Comparison of ENCODE assay signal across 22 cellular contexts in the genomic region with DNA sequence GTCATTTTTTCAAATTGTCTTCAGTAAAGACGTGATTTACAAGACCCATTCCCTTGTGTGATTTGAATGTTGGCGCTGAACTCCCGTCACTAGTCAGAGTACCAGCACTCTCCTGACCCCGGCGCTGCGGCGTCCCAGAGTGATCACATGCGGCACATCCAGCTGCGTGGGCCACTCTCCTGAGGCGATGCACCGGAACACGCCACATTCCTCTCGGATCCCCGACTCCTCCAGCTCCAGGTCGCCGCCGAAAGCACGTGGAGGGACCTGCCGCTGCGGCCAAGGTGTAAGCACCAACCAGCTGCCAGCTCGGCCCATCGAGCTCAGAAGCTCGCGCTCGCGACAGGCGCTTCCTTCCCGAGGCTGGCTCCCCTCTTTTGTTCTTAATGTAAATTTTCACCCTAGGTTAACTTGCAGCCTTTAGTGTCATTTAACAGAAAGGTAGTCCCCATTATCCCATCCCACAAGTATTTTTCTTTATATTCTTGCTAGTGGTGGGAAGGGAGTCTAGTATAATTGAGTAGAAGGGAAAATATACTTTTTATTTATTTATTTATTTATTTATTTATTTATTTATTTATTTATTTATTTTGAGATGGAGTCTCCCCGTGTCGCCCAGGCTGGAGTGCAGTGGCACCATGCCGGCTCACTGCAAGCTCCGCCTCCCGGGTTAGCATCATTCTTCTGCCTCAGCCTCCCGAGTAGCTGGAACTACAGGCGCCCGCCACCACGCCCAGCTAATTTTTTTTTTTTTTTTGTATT.
DNase-seq lines count a peak whose midpoint lies in the region; ATAC-seq and TF ChIP-seq lines count a peak whose summit lies in the region.
"Had no signal": no experiment of that assay in that cellular context is flagged by ENCODE, and none has a peak within 500 bp of the region (broad histone marks: within the 10 kb centered on the region; RNA-seq: fewer than 3 reads in every experiment).

No MANE protein-coding gene starts in this region.

- intact Hi-C loops in mammary epithelial cell (cut with micrococcal nuclease) (no loop called here), breast epithelium (cut with DNase I; ENCODE audit: low total_unique reads) (no loop called here), lower lobe of right lung (cut with DNase I) (no loop called here), thyroid gland (cut with DNase I) (no loop called here)

- no peaks in the 10 kb centered on the region for H4K20me1 ChIP-seq in mammary epithelial cell (ENCODE audit: insufficient read depth, low read length)

- H3K79me2 ChIP-seq in mammary epithelial cell (ENCODE audit: insufficient read depth, low read length): no peaks in the 10 kb centered on the region

- dilution Hi-C loops in mammary epithelial cell (cut with HindIII; ENCODE audit: low sequenced_read_pairs): no loop called here

- H3K27ac ChIP-seq in mammary epithelial cell (ENCODE audit: insufficient read depth, low read depth, low read length) (no peak overlapping the region), breast epithelium (no peak overlapping the region), lower lobe of right lung (no peak overlapping the region), thyroid gland (no peak overlapping the region)
- H3K27ac ChIP-seq: left lung, Peyer's patch, tibial artery had no signal

- no peak overlapping the region for H3K9ac ChIP-seq in mammary epithelial cell (ENCODE audit: insufficient read depth, low read length)

- DNase-seq in mammary epithelial cell: peak; percentile 2
- no peak for DNase-seq in breast epithelium (ENCODE audit: low spot score in 2 of 2)
- DNase-seq in choroid plexus epithelial cell (ENCODE audit: low read depth): no peak
- DNase-seq in lower lobe of right lung: peak; percentile 40
- DNase-seq in thyroid gland: peak; percentile 3 to 22
- no peak for DNase-seq in NCI-H446 treated with DMSO at 0.1 percent for 48 hours (lab: John Stamatoyannopoulos, UW)
- DNase-seq in cortex of kidney (lab: John Stamatoyannopoulos, UW): no peak
- DNase-seq: activated CD4-positive, alpha-beta T cell treated with anti-CD3 and anti-CD28 coated beads for 4 hours; activated naive CD4-positive, alpha-beta T cell treated with anti-CD3 and anti-CD28 coated beads, Interleukin-2, amount 50 U/mL, for 16 hours; activated T-cell treated with anti-CD3 and anti-CD28 coated beads, Interleukin-2, amount 50 U/mL, for 48 hours; COR-L47; DMS79 treated with DMSO at 0.1 percent for 48 hours; effector memory CD4-positive, alpha-beta T cell; NCI-H1105; NCI-H2107; NCI-H510A treated with DMSO at 0.1 percent for 48 hours; Peyer's patch; stimulated activated CD4-positive, alpha-beta T cell treated with anti-CD3 and anti-CD28 coated beads, Interleukin-4, amount 100 ng/mL, for 4 hours; stimulated activated naive CD8-positive, alpha-beta T cell treated with anti-CD3 and anti-CD28 coated beads, Interleukin-15, Interleukin-2, amounts not matched to agents 100 U/mL and 50 U/mL, for 24 hours had no signal

- no peak overlapping the region for H2AFZ ChIP-seq in mammary epithelial cell (ENCODE audit: low read depth, low read length)

- in situ Hi-C loops in mammary epithelial cell (cut with MboI; ENCODE audit: low sequenced_read_pairs in 2 of 2): no loop called here

- CTCF ChIA-PET in mammary epithelial cell (lab: Charles Lee; ENCODE audit: low non-redundant PET): no interaction called here

- no peaks in the 10 kb centered on the region for H3K9me3 ChIP-seq in mammary epithelial cell (replicated peaks; ENCODE audit: insufficient read depth, low read length)
- no peaks in the 10 kb centered on the region for H3K9me3 ChIP-seq in breast epithelium
- H3K9me3 ChIP-seq in lower lobe of right lung: no peaks in the 10 kb centered on the region
- H3K9me3 ChIP-seq in thyroid gland: no peaks in the 10 kb centered on the region
- H3K9me3 ChIP-seq: left lung, Peyer's patch, tibial artery had no signal

- H3K4me1 ChIP-seq in mammary epithelial cell (ENCODE audit: insufficient read depth, low read length) (no peaks in the 10 kb centered on the region), breast epithelium (no peaks in the 10 kb centered on the region), lower lobe of right lung (no peaks in the 10 kb centered on the region), thyroid gland (no peaks in the 10 kb centered on the region)
- H3K4me1 ChIP-seq: left lung, Peyer's patch, tibial artery had no signal

- no peak overlapping the region for H3K4me2 ChIP-seq in mammary epithelial cell (ENCODE audit: insufficient read depth, low read depth, low read length)

- no peak for TF ChIP-seq CTCF in mammary epithelial cell (conservative IDR thresholded peaks at IDR 0.05 in 1 of 2, IDR thresholded peaks at IDR 0.05 in 1 of 2; ENCODE audit: extremely low read depth in 1 of 2, insufficient read depth in 1 of 2, low read depth in 1 of 2, low read length in 2 of 2)
- no peak for TF ChIP-seq CTCF in breast epithelium (IDR thresholded peaks at IDR 0.05)
- no peak for TF ChIP-seq CTCF in choroid plexus epithelial cell (conservative IDR thresholded peaks at IDR 0.05; ENCODE audit: low read depth, low read length)
- no peak for TF ChIP-seq CTCF in lower lobe of right lung (IDR thresholded peaks at IDR 0.05)
- no peak for TF ChIP-seq CTCF in thyroid gland (IDR thresholded peaks at IDR 0.05)

- no peaks in the 10 kb centered on the region for H3K27me3 ChIP-seq in mammary epithelial cell (ENCODE audit: insufficient read depth, low read length)
- no peaks in the 10 kb centered on the region for H3K27me3 ChIP-seq in breast epithelium
- H3K27me3 ChIP-seq in lower lobe of right lung (ENCODE audit: low read depth): no peaks in the 10 kb centered on the region
- no peaks in the 10 kb centered on the region for H3K27me3 ChIP-seq in thyroid gland
- H3K27me3 ChIP-seq: left lung, Peyer's patch, tibial artery had no signal

- H3K4me3 ChIP-seq in mammary epithelial cell (replicated peaks in 1 of 3; ENCODE audit: insufficient read depth in 1 of 3, low read depth in 2 of 3, low read length in 3 of 3) (no peak overlapping the region), breast epithelium (no peak overlapping the region), choroid plexus epithelial cell (ENCODE audit: low read depth, low read length) (peak overlapping the region; percentile 37), lower lobe of right lung (no peak overlapping the region), thyroid gland (replicated peaks in 1 of 3) (no peak overlapping the region)
- H3K4me3 ChIP-seq: left lung, Peyer's patch, tibial artery had no signal

- TF ChIP-seq POLR2A in breast epithelium (IDR thresholded peaks at IDR 0.05) (no peak), thyroid gland (IDR thresholded peaks at IDR 0.05) (no peak)

- 83% methylated on average over 20 of the region's 37 CpGs for WGBS in mammary epithelial cell (ENCODE audit: low coverage, missing lambda C conversion rate)
- WGBS in thyroid gland, 2 donors: 76 to 78% methylated on average over 37 of the region's 37 CpGs

- BruUV-seq in mammary epithelial cell (replicated peaks; lab: Mats Ljungman, UMichigan): no TSS peak

- H3K36me3 ChIP-seq in mammary epithelial cell (ENCODE audit: insufficient read depth, low read length): no peaks in the 10 kb centered on the region
- no peaks in the 10 kb centered on the region for H3K36me3 ChIP-seq in breast epithelium
- H3K36me3 ChIP-seq in lower lobe of right lung: no peaks in the 10 kb centered on the region
- H3K36me3 ChIP-seq in thyroid gland: no peaks in the 10 kb centered on the region
- H3K36me3 ChIP-seq: left lung, Peyer's patch, tibial artery had no signal

- ATAC-seq in lower lobe of right lung (no peak), GM18502 (IDR thresholded peaks at IDR 0.05; ENCODE audit: poor library complexity, unreplicated experiment) (no peak)
- ATAC-seq: left lung; stimulated activated naive CD8-positive, alpha-beta T cell treated with anti-CD3 and anti-CD28 coated beads, Interleukin-15, Interleukin-2, amounts not matched to agents 100 U/mL and 50 U/mL, for 24 hours had no signal

Comparison
In these comparisons a context has a peak if more than half of its experiments do, and no peak if none do; other contexts are left out.
1. DNase-seq: peak in mammary epithelial cell (single experiment), lower lobe of right lung (single experiment) and thyroid gland (2 of 2); none in breast epithelium (0 of 2), choroid plexus epithelial cell (single experiment), NCI-H446 treated with DMSO at 0.1 percent for 48 hours (single experiment) and cortex of kidney (single experiment).